ENCODE assay signal across 27 cellular contexts in the genomic region with DNA sequence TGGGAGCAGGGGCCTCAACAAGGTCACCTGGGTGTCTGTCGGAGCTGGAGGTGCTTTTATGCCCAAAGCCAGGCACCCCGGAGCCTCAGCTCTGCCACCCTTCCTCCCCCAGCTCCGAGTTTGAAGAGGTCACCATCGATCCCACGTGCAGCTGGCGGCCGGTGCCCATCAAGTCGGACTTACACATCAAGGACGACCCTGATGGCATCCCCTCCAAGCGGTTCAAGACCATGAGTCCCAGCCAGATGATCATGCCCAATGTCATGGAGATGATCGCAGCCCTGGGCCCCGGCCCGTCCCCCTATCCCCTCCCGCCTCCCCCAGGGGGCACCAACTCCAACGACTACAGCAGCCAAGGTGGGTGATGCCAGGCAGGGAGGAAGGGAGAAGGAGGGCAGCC.
"Had no signal": no experiment of that assay in that cellular context is flagged by ENCODE, and none has a peak within 500 bp of the region (broad histone marks: within the 10 kb centered on the region; RNA-seq: fewer than 3 reads in every experiment).

No MANE protein-coding gene starts in this region.

- H3K27ac ChIP-seq: ascending aorta had no signal

- H3K4me1 ChIP-seq: ascending aorta had no signal

- H3K4me3 ChIP-seq: ascending aorta had no signal

- ATAC-seq: activated naive CD4-positive, alpha-beta T cell treated with anti-CD3 and anti-CD28 coated beads, Interleukin-2, amount 50 U/mL, for 72 hours; activated naive CD8-positive, alpha-beta T cell treated with anti-CD3 and anti-CD28 coated beads, Interleukin-2, amount 50 U/mL, for 24 hours; activated T-cell treated with anti-CD3 and anti-CD28 coated beads, Interleukin-2, amount 50 U/mL, for 4 hours; Panc1; T-cell had no signal

- H3K27me3 Mint-ChIP-seq: activated CD4-positive, alpha-beta memory T cell treated with anti-CD3 and anti-CD28 coated beads for 36 hours; activated CD4-positive, alpha-beta T cell treated with anti-CD3 and anti-CD28 coated beads, Interleukin-2, amount 10 ng/mL, durations not matched to agents 7 days and 5 days; activated naive CD8-positive, alpha-beta T cell treated with anti-CD3 and anti-CD28 coated beads, Interleukin-2, amount 50 U/mL, for 24 hours; brain; central memory CD8-positive, alpha-beta T cell; T-cell had no signal

- H3K9me3 ChIP-seq: ascending aorta had no signal

- H3K4me1 Mint-ChIP-seq: activated naive CD8-positive, alpha-beta T cell treated with anti-CD3 and anti-CD28 coated beads, Interleukin-2, amount 50 U/mL, for 24 hours had no signal

- H3K36me3 Mint-ChIP-seq: activated naive CD4-positive, alpha-beta T cell treated with anti-CD3 and anti-CD28 coated beads, Interleukin-2, amount 50 U/mL, for 72 hours had no signal

- H3K4me3 Mint-ChIP-seq: activated CD4-positive, alpha-beta memory T cell treated with anti-CD3 and anti-CD28 coated beads for 36 hours; activated CD4-positive, alpha-beta T cell treated with anti-CD3 and anti-CD28 coated beads, Interleukin-2, amount 10 ng/mL, durations not matched to agents 7 days and 5 days; activated naive CD8-positive, alpha-beta T cell treated with anti-CD3 and anti-CD28 coated beads, Interleukin-2, amount 50 U/mL, for 24 hours; activated T-cell treated with anti-CD3 and anti-CD28 coated beads, Interleukin-2, amount 50 U/mL, for 4 hours; brain; central memory CD8-positive, alpha-beta T cell; T-cell had no signal

- H3K9me3 Mint-ChIP-seq: activated CD4-positive, alpha-beta memory T cell treated with anti-CD3 and anti-CD28 coated beads for 36 hours; activated CD4-positive, alpha-beta T cell treated with anti-CD3 and anti-CD28 coated beads, Interleukin-2, amount 10 ng/mL, durations not matched to agents 7 days and 5 days; activated naive CD4-positive, alpha-beta T cell treated with anti-CD3 and anti-CD28 coated beads, Interleukin-2, amount 50 U/mL, for 72 hours; activated naive CD8-positive, alpha-beta T cell treated with anti-CD3 and anti-CD28 coated beads, Interleukin-2, amount 50 U/mL, for 24 hours; activated T-cell treated with anti-CD3 and anti-CD28 coated beads, Interleukin-2, amount 50 U/mL, for 4 hours; brain; central memory CD8-positive, alpha-beta T cell; T-cell had no signal

- FAIRE-seq: TTC549 had no signal

- DNase-seq: activated CD4-positive, alpha-beta memory T cell treated with anti-CD3 and anti-CD28 coated beads for 36 hours; activated CD4-positive, alpha-beta T cell treated with anti-CD3 and anti-CD28 coated beads, Interleukin-2, amount 10 ng/mL, durations not matched to agents 7 days and 5 days; activated CD4-positive, CD25-positive, alpha-beta regulatory T cell; activated CD8-positive, alpha-beta memory T cell treated with anti-CD3 and anti-CD28 coated beads for 24 hours; activated effector memory CD4-positive, alpha-beta T cell treated with anti-CD3 and anti-CD28 coated beads, Interleukin-2, amount 50 U/mL, for 16 hours; activated naive CD4-positive, alpha-beta T cell treated with Interleukin-2 at 50 U/mL for 16 hours; activated naive CD8-positive, alpha-beta T cell treated with anti-CD3 and anti-CD28 coated beads, Interleukin-2, amount 50 U/mL, for 24 hours; activated T-cell treated with anti-CD3 and anti-CD28 coated beads, Interleukin-2, amount 50 U/mL, for 4 hours; amniotic stem cell; Kasumi-1; KBM-7; NCI-H1048; NCI-H1930; NCI-H345; NCI-H510A; NCI-H526 treated with DMSO at 0.1 percent for 48 hours; NCI-H82; SHP77 treated with DMSO at 0.1 percent for 48 hours; T-cell; T-helper 2 cell; T1000 had no signal

- H3K27me3 ChIP-seq: ascending aorta had no signal

- H3K27ac Mint-ChIP-seq: activated CD4-positive, alpha-beta memory T cell treated with anti-CD3 and anti-CD28 coated beads for 36 hours; activated CD4-positive, alpha-beta T cell treated with anti-CD3 and anti-CD28 coated beads, Interleukin-2, amount 10 ng/mL, durations not matched to agents 7 days and 5 days; activated naive CD8-positive, alpha-beta T cell treated with anti-CD3 and anti-CD28 coated beads, Interleukin-2, amount 50 U/mL, for 24 hours; T-cell had no signal
